2 cellular contexts compared by ENCODE assay signal in the genomic region with DNA sequence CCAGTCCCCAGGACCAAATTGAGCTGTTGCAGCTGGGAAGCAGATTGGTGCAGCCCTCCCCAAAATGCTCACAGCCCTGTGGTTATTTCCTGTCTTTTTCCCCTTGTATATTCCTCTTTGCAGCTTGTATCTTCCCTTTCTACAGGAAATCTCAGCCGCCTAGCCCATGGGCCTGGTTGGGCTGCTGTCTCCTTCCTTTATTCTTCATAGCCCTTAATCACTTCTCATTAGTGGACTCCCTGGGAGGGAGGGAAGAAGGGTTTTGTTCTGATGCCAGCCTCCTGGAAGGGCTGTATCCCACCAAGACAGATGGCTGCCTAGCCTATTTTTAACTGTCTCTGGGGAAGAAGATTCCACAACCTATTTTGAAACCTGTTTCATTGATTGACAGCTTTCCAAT. TPM values are rescaled to one million over a fixed set of nuclear protein-coding genes. Genes with fewer than 3 reads are reported as not detected.
"Had no signal": no experiment of that assay in that cellular context is flagged by ENCODE, and none has a peak within 500 bp of the region (broad histone marks: within the 10 kb centered on the region; RNA-seq: fewer than 3 reads in every experiment).

No MANE protein-coding gene starts in this region.

RNA-seq across cellular contexts. Expression of a gene that starts 32.5 kb away (rescaled TPM):
- total RNA-seq: HT-29 had no signal
- polyA plus RNA-seq: IgD-negative memory B cell had no signal
